ENCODE assay signal across 7 cellular contexts in genomic region chr6:158002951-158003853, GRCh38. TPM values are rescaled to one million over a fixed set of nuclear protein-coding genes. Genes with fewer than 3 reads are reported as not detected.
DNase-seq lines count a peak whose midpoint lies in the region; ATAC-seq lines count a peak whose summit lies in the region.

No MANE protein-coding gene starts in this region.

- ATAC-seq in Right ventricle myocardium superior (ENCODE audit: poor library complexity) (peak; percentile 84), sciatic nerve (peak; percentile 88), GM19023 (IDR thresholded peaks at IDR 0.05; ENCODE audit: unreplicated experiment) (no peak), HG03097 (IDR thresholded peaks at IDR 0.05; ENCODE audit: low FRiP score, unreplicated experiment) (no peak)

- intact Hi-C loops in Right ventricle myocardium superior (cut with DNase I) (no loop called here), sciatic nerve (cut with DNase I) (no loop called here)

- peak; percentile 34 for DNase-seq in HPDE6-E6E7 (ENCODE audit: extremely low spot score)
- peak; percentile 33 for DNase-seq in activated naive CD4-positive, alpha-beta T cell treated with anti-CD3 and anti-CD28 coated beads, Interleukin-2, amount 50 U/mL, for 16 hours
- DNase-seq in Right ventricle myocardium superior, result peak; percentile 67
- DNase-seq in sciatic nerve (ENCODE audit: low spot score), result no peak
- DNase-seq in HK-2 (ENCODE audit: unreplicated experiment), result no peak

RNA-seq across cellular contexts. Expression of gene SYNJ2, which starts 21.5 kb away (rescaled TPM):
- 14.0 TPM for total RNA-seq in Right ventricle myocardium superior
- 22.5 TPM for total RNA-seq in sciatic nerve

Comparison
In these comparisons a context has a peak if more than half of its experiments do, and no peak if none do; other contexts are left out.
1. DNase-seq: peak in HPDE6-E6E7 (single experiment), activated naive CD4-positive, alpha-beta T cell treated with anti-CD3 and anti-CD28 coated beads, Interleukin-2, amount 50 U/mL, for 16 hours (single experiment) and Right ventricle myocardium superior (single experiment); none in sciatic nerve (single experiment) and HK-2 (single experiment).
2. ATAC-seq: peak in Right ventricle myocardium superior (single experiment) and sciatic nerve (single experiment); none in GM19023 (single experiment) and HG03097 (single experiment).